In the genomic region with DNA sequence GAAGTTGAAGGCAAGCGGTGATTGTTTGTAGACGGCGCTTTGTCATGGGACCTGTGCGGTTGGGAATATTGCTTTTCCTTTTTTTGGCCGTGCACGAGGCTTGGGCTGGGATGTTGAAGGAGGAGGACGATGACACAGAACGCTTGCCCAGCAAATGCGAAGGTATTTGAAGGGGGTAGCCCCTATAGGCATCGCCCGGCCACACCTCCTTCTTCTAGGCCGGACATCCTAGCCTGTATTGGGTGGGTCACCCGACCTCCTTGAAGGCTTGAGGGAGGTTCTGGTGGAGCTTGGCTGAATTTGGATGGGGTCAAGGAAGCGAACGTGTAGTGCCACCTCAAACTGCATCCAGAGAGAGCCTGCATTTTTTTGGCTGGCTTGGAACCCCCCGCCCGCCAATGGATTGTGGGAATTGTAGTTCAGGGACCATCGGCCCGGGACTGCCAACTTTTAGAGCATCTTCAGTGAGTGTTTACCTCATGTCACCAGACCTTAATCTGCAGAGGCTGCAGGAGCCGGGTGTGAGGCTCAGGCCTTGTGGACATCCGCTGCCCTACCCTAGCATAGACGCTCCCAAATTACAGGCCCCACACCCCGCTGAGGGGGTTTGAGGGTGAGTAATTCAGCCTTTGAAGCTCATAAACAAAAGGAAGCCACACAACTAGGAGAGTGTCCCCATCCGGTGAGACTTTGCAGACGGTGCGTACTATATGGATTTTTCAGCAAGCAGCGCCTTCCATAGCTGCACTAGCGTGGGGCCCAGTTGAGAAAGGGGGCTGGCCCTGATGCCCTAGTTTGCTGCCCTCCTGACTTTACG, we compare ENCODE assay signal across 8 cellular contexts. TPM values are rescaled to one million over a fixed set of nuclear protein-coding genes. Genes with fewer than 3 reads are reported as not detected.
A peak's percentile ranks its signal among the peaks of the same experiment; 100 is the strongest.
DNase-seq lines count a peak whose midpoint lies in the region; ATAC-seq and TF ChIP-seq lines count a peak whose summit lies in the region.

No MANE protein-coding gene starts in this region.

- H3K36me3 ChIP-seq in HAP-1 (replicated peaks) (peaks cover 5% of the 10 kb centered on the region; the same call in 1 of the 2 replicates), liver (ENCODE audit: control insufficient read depth in 4 of 4, insufficient read depth in 3 of 4, low read depth in 1 of 4, low read length in 3 of 4) (no peaks in the 10 kb centered on the region)

- H3K36me3 Mint-ChIP-seq in dendritic cell treated with granulocyte-macrophage colony-stimulating factor and Interleukin-4, amounts not matched to agents 40 ng/mL and 50 ng/mL, for 4 days (ENCODE audit: low read depth), result peaks cover 29% of the 10 kb centered on the region

- in situ Hi-C loops in HAP-1 (cut with MboI; ENCODE audit: low sequenced_read_pairs), result no loop called here

- DNase-seq in DMS153 treated with DMSO at 0.1 percent for 48 hours (lab: John Stamatoyannopoulos, UW; ENCODE audit: unreplicated experiment) (peak; percentile 31), DMS153 (lab: John Stamatoyannopoulos, UW) (no peak), HAP-1 (ENCODE audit: low spot score in 2 of 2) (peak; percentile 56 to 81), MV-4-11 (lab: John Stamatoyannopoulos, UW) (peak; percentile 39)
- DNase-seq in stimulated activated CD4-positive, alpha-beta T cell treated with anti-CD3 and anti-CD28 coated beads, Interleukin-4, amount 100 ng/mL, for 24 hours, result peak; percentile 75

- peak overlapping the region; percentile 97 for H3K27ac Mint-ChIP-seq in dendritic cell treated with granulocyte-macrophage colony-stimulating factor and Interleukin-4, amounts not matched to agents 40 ng/mL and 50 ng/mL, for 4 days

- H3K9ac ChIP-seq in liver (ENCODE audit: low read depth in 1 of 2, low read length in 2 of 2), result peak overlapping the region in 1 of 2 donors; percentile 53

- peaks cover 52% of the 10 kb centered on the region for H3K4me1 Mint-ChIP-seq in dendritic cell treated with granulocyte-macrophage colony-stimulating factor and Interleukin-4, amounts not matched to agents 40 ng/mL and 50 ng/mL, for 4 days (ENCODE audit: low read depth)

- no peaks in the 10 kb centered on the region for H3K27me3 Mint-ChIP-seq in dendritic cell treated with granulocyte-macrophage colony-stimulating factor and Interleukin-4, amounts not matched to agents 40 ng/mL and 50 ng/mL, for 4 days

- peak overlapping the region; percentile 100 for H3K4me3 Mint-ChIP-seq in dendritic cell treated with granulocyte-macrophage colony-stimulating factor and Interleukin-4, amounts not matched to agents 40 ng/mL and 50 ng/mL, for 4 days

- peaks cover 8% of the 10 kb centered on the region for H3K4me1 ChIP-seq in HAP-1
- peaks cover 3 to 26% (median 20%) of the 10 kb centered on the region in 4 donors for H3K4me1 ChIP-seq in liver (ENCODE audit: control insufficient read depth in 4 of 4, insufficient read depth in 4 of 4, low read length in 3 of 4)

- WGBS in liver, result 11% methylated on average over 29 of the region's 29 CpGs

- peak; percentile 78 to 80 for ATAC-seq in activated CD4-positive, CD25-positive, alpha-beta regulatory T cell treated with anti-CD3 and anti-CD28 coated beads, Interleukin-2, amount 50 U/mL, for 24 hours

- peak overlapping the region; percentile 60 to 86 for H3K27ac ChIP-seq in liver (ENCODE audit: low read depth in 1 of 2, low read length in 2 of 2)

- no peaks in the 10 kb centered on the region for H3K27me3 ChIP-seq in HAP-1 (ENCODE audit: low read depth)
- H3K27me3 ChIP-seq in liver (ENCODE audit: control insufficient read depth in 4 of 4, insufficient read depth in 4 of 4, low read length in 3 of 4), result no peaks in the 10 kb centered on the region

- H3K9me3 Mint-ChIP-seq in dendritic cell treated with granulocyte-macrophage colony-stimulating factor and Interleukin-4, amounts not matched to agents 40 ng/mL and 50 ng/mL, for 4 days, result no peaks in the 10 kb centered on the region

- H3K9me3 ChIP-seq in HAP-1 (no peaks in the 10 kb centered on the region), liver (ENCODE audit: control insufficient read depth in 4 of 4, low read length in 3 of 4) (no peaks in the 10 kb centered on the region)

- intact Hi-C loops in dendritic cell treated with granulocyte-macrophage colony-stimulating factor and Interleukin-4, amounts not matched to agents 40 ng/mL and 50 ng/mL, for 4 days (cut with micrococcal nuclease), result loop anchor here (1.0 to 2.0 kb wide), 2 partner anchors 7 to 19 kb away; a partner anchor contains a TSS

- TF ChIP-seq RAD21 in liver (IDR thresholded peaks at IDR 0.05), result no peak

- H3K4me3 ChIP-seq in HAP-1 (peak overlapping the region; percentile 84), liver (ENCODE audit: low read depth in 1 of 3, low read length in 3 of 3) (peak overlapping the region; percentile 47 to 83 (median 48))

- TF ChIP-seq CTCF in liver (IDR thresholded peaks at IDR 0.05; ENCODE audit: low read depth, low read length, missing input control), result no peak

TF ChIP-seq in liver, 16 proteins besides CTCF, POLR2A, EP300 and RAD21:
- TF ChIP-seq NR2F2 (IDR thresholded peaks at IDR 0.05) (no peak), GABPA (IDR thresholded peaks at IDR 0.05 in 1 of 2, conservative IDR thresholded peaks at IDR 0.05 in 1 of 2) (peak in 1 of 2 donors; percentile 5)
TF ChIP-seq in liver: peak in this region for 1.

RNA-seq across cellular contexts. Expression of a gene that starts 0.5 kb away (rescaled TPM):
- 10 to 100 TPM in 1 of 2 donors, 1 to 10 TPM in 1; 3.7 to 11.9 TPM for total RNA-seq in liver
- 1 to 10 TPM; 1.9 to 3.8 TPM for polyA plus RNA-seq in liver

RNA-seq across cellular contexts. Expression of a gene that starts 0.8 kb away (rescaled TPM):
- total RNA-seq in liver, result 10 to 100 TPM; 16.1 to 17.9 TPM
- polyA plus RNA-seq in liver, result 10 to 100 TPM in 1 of 2 donors, 1 to 10 TPM in 1; 8.9 to 16.3 TPM

RNA-seq across cellular contexts. Expression of a gene that starts 6.9 kb away (rescaled TPM):
- total RNA-seq in liver, result 1 to 10 TPM; 1.4 TPM
- 1 to 10 TPM; 1.0 to 1.3 TPM for polyA plus RNA-seq in liver

RNA-seq across cellular contexts. Expression of a gene that starts 18.5 kb away (rescaled TPM):
- 1 to 10 TPM; 4.6 to 5.5 TPM for total RNA-seq in liver
- 1 to 10 TPM; 3.3 to 4.9 TPM for polyA plus RNA-seq in liver

RNA-seq across cellular contexts. Expression of a gene that starts 18.7 kb away (rescaled TPM):
- total RNA-seq in liver, result 100 to 1,000 TPM in 1 of 2 donors, 10 to 100 TPM in 1; 20.6 to 143 TPM
- polyA plus RNA-seq in liver, result 10 to 100 TPM; 12.6 to 14.6 TPM
